ENCODE assay signal across 16 cellular contexts in genomic region chrX:113512700-113513395, GRCh38.
A peak's percentile ranks its signal among the peaks of the same experiment; 100 is the strongest.
DNase-seq lines count a peak whose midpoint lies in the region; ATAC-seq, FAIRE-seq and TF ChIP-seq lines count a peak whose summit lies in the region.
"Had no signal": no experiment of that assay in that cellular context is flagged by ENCODE, and none has a peak within 500 bp of the region (broad histone marks: within the 10 kb centered on the region; RNA-seq: fewer than 3 reads in every experiment).

No MANE protein-coding gene starts in this region.

- FAIRE-seq in RCC 7860 (lab: Jason Lieb, UNC) (peak; percentile 97), GM19239 (lab: Jason Lieb, UNC) (no peak)

- H3K4me3 Mint-ChIP-seq in neural crest cell: no peak overlapping the region
- H3K4me3 Mint-ChIP-seq: CD4-positive, CD25-positive, alpha-beta regulatory T cell; central memory CD8-positive, alpha-beta T cell had no signal

- no peak overlapping the region for H3K4me3 ChIP-seq in epithelial cell of esophagus (ENCODE audit: low read length)
- H3K4me3 ChIP-seq: HAP-1, lung had no signal

- peaks cover 2% of the 10 kb centered on the region for H3K27me3 Mint-ChIP-seq in neural crest cell (ENCODE audit: low read depth)
- H3K27me3 Mint-ChIP-seq: CD4-positive, CD25-positive, alpha-beta regulatory T cell; central memory CD8-positive, alpha-beta T cell had no signal

- ATAC-seq in GM19455 (IDR thresholded peaks at IDR 0.05; ENCODE audit: unreplicated experiment) (no peak), HG02588 (IDR thresholded peaks at IDR 0.05; ENCODE audit: unreplicated experiment) (no peak)

- no peak for TF ChIP-seq CTCF in epithelial cell of esophagus (IDR thresholded peaks at IDR 0.05; ENCODE audit: insufficient read depth, low read depth, low read length, missing control alignments)
- TF ChIP-seq CTCF in neural crest cell (conservative IDR thresholded peaks at IDR 0.05): no peak

- H3K27ac Mint-ChIP-seq in neural crest cell (ENCODE audit: unreplicated experiment): peak overlapping the region; percentile 93
- H3K27ac Mint-ChIP-seq: CD4-positive, CD25-positive, alpha-beta regulatory T cell had no signal

- no peaks in the 10 kb centered on the region for H3K9me3 Mint-ChIP-seq in neural crest cell
- H3K9me3 Mint-ChIP-seq: central memory CD8-positive, alpha-beta T cell had no signal

- peaks cover 41% of the 10 kb centered on the region for H3K4me1 Mint-ChIP-seq in neural crest cell
- H3K4me1 Mint-ChIP-seq: CD4-positive, CD25-positive, alpha-beta regulatory T cell; central memory CD8-positive, alpha-beta T cell had no signal

- H3K36me3 Mint-ChIP-seq in neural crest cell (ENCODE audit: low read depth): no peaks in the 10 kb centered on the region
- H3K36me3 Mint-ChIP-seq: CD4-positive, CD25-positive, alpha-beta regulatory T cell had no signal

- DNase-seq in EH (ENCODE audit: low read depth) (peak; percentile 81), RCC 7860 (ENCODE audit: low spot score) (peak; percentile 85), epithelial cell of esophagus (ENCODE audit: low read depth) (peak; percentile 51), neural crest cell (ENCODE audit: low read depth, low spot score) (no peak), GM19239 (ENCODE audit: insufficient read length, low spot score) (no peak), hypothalamus (lab: John Stamatoyannopoulos, UW) (no peak)
- DNase-seq: CD4-positive, CD25-positive, alpha-beta regulatory T cell; NCI-H2227 treated with DMSO at 0.1 percent for 48 hours; Right ventricle myocardium superior; stimulated activated CD4-positive, alpha-beta T cell treated with anti-CD3 and anti-CD28 coated beads, Interleukin-2, amount 100 ng/mL, for 48 hours; stimulated activated naive CD4-positive, alpha-beta T cell treated with Interleukin-2 at 50 U/mL for 16 hours had no signal

Comparison
In these comparisons a context has a peak if more than half of its experiments do, and no peak if none do; other contexts are left out.
1. DNase-seq: peak in EH (single experiment), RCC 7860 (single experiment) and epithelial cell of esophagus (single experiment); none in neural crest cell (single experiment), GM19239 (single experiment) and hypothalamus (0 of 51).